Comparison of ENCODE assay signal across 23 cellular contexts in genomic region chr6:22788038-22788437, GRCh38.
DNase-seq lines count a peak whose midpoint lies in the region; ATAC-seq and TF ChIP-seq lines count a peak whose summit lies in the region.
"Had no signal": no experiment of that assay in that cellular context is flagged by ENCODE, and none has a peak within 500 bp of the region (broad histone marks: within the 10 kb centered on the region; RNA-seq: fewer than 3 reads in every experiment).

No MANE protein-coding gene starts in this region.

- no peak overlapping the region for H3K4me2 ChIP-seq in osteoblast (ENCODE audit: insufficient read depth, low read length)
- H3K4me2 ChIP-seq: BLaER1 had no signal

- no peaks in the 10 kb centered on the region for H3K9me3 ChIP-seq in osteoblast (ENCODE audit: low read depth, low read length)
- H3K9me3 ChIP-seq: BE2C, BLaER1 had no signal

- H3K9me3 Mint-ChIP-seq in brain, result peaks cover 8 to 21% (median 13%) of the 10 kb centered on the region in 5 experiments
- H3K9me3 Mint-ChIP-seq in nephron, result peaks cover 6% of the 10 kb centered on the region

- H3K36me3 Mint-ChIP-seq in brain (peaks cover 5% of the 10 kb centered on the region), nephron (ENCODE audit: low read depth) (no peaks in the 10 kb centered on the region)
- H3K36me3 Mint-ChIP-seq: CD14-positive monocyte; CD4-positive, alpha-beta memory T cell; CD4-positive, CD25-positive, alpha-beta regulatory T cell; CD8-positive, alpha-beta memory T cell had no signal

- H3K36me3 ChIP-seq in osteoblast (ENCODE audit: insufficient read depth, low read length), result no peaks in the 10 kb centered on the region
- H3K36me3 ChIP-seq: BE2C, BLaER1 had no signal

- H3K4me3 ChIP-seq in osteoblast (ENCODE audit: insufficient read depth, low read length), result no peak overlapping the region
- H3K4me3 ChIP-seq: BLaER1, GM12878 had no signal

- H4K20me1 ChIP-seq in osteoblast (ENCODE audit: insufficient read depth, low read length), result no peaks in the 10 kb centered on the region
- H4K20me1 ChIP-seq: BLaER1 had no signal

- peaks cover 67% of the 10 kb centered on the region for H3K4me1 Mint-ChIP-seq in brain
- H3K4me1 Mint-ChIP-seq in nephron, result peaks cover 34% of the 10 kb centered on the region
- H3K4me1 Mint-ChIP-seq: CD14-positive monocyte; CD4-positive, alpha-beta memory T cell; CD4-positive, CD25-positive, alpha-beta regulatory T cell; CD8-positive, alpha-beta memory T cell had no signal

- H3K4me1 ChIP-seq in osteoblast (ENCODE audit: insufficient read depth, low read length), result no peaks in the 10 kb centered on the region
- H3K4me1 ChIP-seq: BE2C, BLaER1 had no signal

- H2AFZ ChIP-seq in osteoblast (ENCODE audit: low read length), result peak overlapping the region; percentile 16

- H3K4me3 Mint-ChIP-seq in brain (no peak overlapping the region), nephron (no peak overlapping the region)
- H3K4me3 Mint-ChIP-seq: CD14-positive monocyte; CD4-positive, alpha-beta memory T cell; CD4-positive, CD25-positive, alpha-beta regulatory T cell; CD8-positive, alpha-beta memory T cell had no signal

- no peaks in the 10 kb centered on the region for H3K27me3 ChIP-seq in osteoblast (ENCODE audit: insufficient read depth, low read length)
- H3K27me3 ChIP-seq: BE2C, BLaER1 had no signal

- no peak for TF ChIP-seq CTCF in brain (conservative IDR thresholded peaks at IDR 0.05)
- no peak for TF ChIP-seq CTCF in nephron (IDR thresholded peaks at IDR 0.05; ENCODE audit: unreplicated experiment in 3 of 3)
- no peak for TF ChIP-seq CTCF in osteoblast (IDR thresholded peaks at IDR 0.05; ENCODE audit: extremely low read depth, low read depth, low read length)

- no peak for ATAC-seq in HG03354 (IDR thresholded peaks at IDR 0.05; ENCODE audit: poor library complexity, severe bottlenecking, unreplicated experiment)
- ATAC-seq: GM12878 had no signal

- DNase-seq in osteoblast (ENCODE audit: insufficient read length, low spot score, missing footprints) (no peak), NCI-H128 (lab: John Stamatoyannopoulos, UW; ENCODE audit: unreplicated experiment) (no peak)
- DNase-seq: 8988T; ACHN; BE2C; C1 segment of cervical spinal cord; CD4-positive, alpha-beta memory T cell; CD4-positive, CD25-positive, alpha-beta regulatory T cell; CD8-positive, alpha-beta memory T cell; COR-L47; DMS 273 treated with DMSO at 0.1 percent for 48 hours; DMS153; DMS53; DMS79; DND-41; EL; GDM1 had no signal

- H3K27me3 Mint-ChIP-seq in brain, result peaks cover 3% of the 10 kb centered on the region
- no peaks in the 10 kb centered on the region for H3K27me3 Mint-ChIP-seq in nephron (ENCODE audit: low read depth)
- H3K27me3 Mint-ChIP-seq: CD4-positive, alpha-beta memory T cell; CD4-positive, CD25-positive, alpha-beta regulatory T cell; CD8-positive, alpha-beta memory T cell had no signal

- no peaks in the 10 kb centered on the region for H3K79me2 ChIP-seq in osteoblast (ENCODE audit: insufficient read depth, low read length)

- peak overlapping the region; percentile 3 to 99 (median 97) for H3K27ac Mint-ChIP-seq in brain
- peak overlapping the region in 2 of 3 experiments; percentile 3 to 5 for H3K27ac Mint-ChIP-seq in nephron
- H3K27ac Mint-ChIP-seq: CD14-positive monocyte; CD4-positive, alpha-beta memory T cell; CD4-positive, CD25-positive, alpha-beta regulatory T cell; CD8-positive, alpha-beta memory T cell had no signal

- no peak overlapping the region for H3K27ac ChIP-seq in osteoblast (ENCODE audit: low read depth, low read length)
- H3K27ac ChIP-seq: BLaER1 had no signal
